8 cellular contexts compared by ENCODE assay signal in genomic region chrX:1391370-1391706, GRCh38. TPM values are rescaled to one million over a fixed set of nuclear protein-coding genes. Genes with fewer than 3 reads are reported as not detected.
DNase-seq lines count a peak whose midpoint lies in the region; ATAC-seq, FAIRE-seq and TF ChIP-seq lines count a peak whose summit lies in the region.

No MANE protein-coding gene starts in this region.

- H3K4me2 ChIP-seq in IMR-90 (ENCODE audit: low read depth, low read length), result peak overlapping the region; percentile 82

- no peak overlapping the region for H2BK15ac ChIP-seq in IMR-90 (ENCODE audit: low read depth, low read length)

- peaks cover 42% of the 10 kb centered on the region for H3K36me3 ChIP-seq in IMR-90 (ENCODE audit: control insufficient read depth, insufficient read depth, low read length)
- peaks cover 66% of the 10 kb centered on the region for H3K36me3 ChIP-seq in mesodermal cell (ENCODE audit: control insufficient read depth, insufficient read depth, low read length)
- H3K36me3 ChIP-seq in urinary bladder (ENCODE audit: insufficient read depth), result peaks cover 9% of the 10 kb centered on the region

- H3K18ac ChIP-seq in IMR-90 (ENCODE audit: low read depth, low read length), result no peak overlapping the region

- CTCF ChIA-PET in IMR-90 (lab: Yijun Ruan, JAX), result no interaction called here

- TF ChIP-seq POLR2A in GM12891 (IDR thresholded peaks at IDR 0.05; ENCODE audit: low read depth, low read length), result no peak
- TF ChIP-seq POLR2A in IMR-90 (IDR thresholded peaks at IDR 0.05; ENCODE audit: low read depth, low read length), result no peak

- no peak for TF ChIP-seq RAD21 in IMR-90 (IDR thresholded peaks at IDR 0.05; ENCODE audit: low read length)

- H3K79me1 ChIP-seq in IMR-90 (ENCODE audit: low read depth in 1 of 2, low read length in 2 of 2), result peaks cover 9 to 53% of the 10 kb centered on the region in 2 experiments; a peak in 3 of 4 replicates

- H3K9me1 ChIP-seq in IMR-90 (ENCODE audit: insufficient read depth, low read length), result peaks cover 6% of the 10 kb centered on the region; the same call in 1 of the 2 replicates

- peak; percentile 93 for DNase-seq in GM12891 (ENCODE audit: insufficient read length, low spot score)
- DNase-seq in IMR-90, result no peak
- DNase-seq in cerebellar cortex (ENCODE audit: low spot score), result peak; percentile 82
- DNase-seq in NK-92 (lab: John Stamatoyannopoulos, UW; ENCODE audit: unreplicated experiment), result no peak
- DNase-seq in inferior parietal cortex (ENCODE audit: extremely low spot score), result no peak
- no peak for DNase-seq in RKO (ENCODE audit: low spot score)

- H3K23ac ChIP-seq in IMR-90 (ENCODE audit: low read depth, low read length), result 0 out of 2 replicates have a peak overlapping the region, but pooled peaks have one; percentile 56

- no TSS peak for BruUV-seq in IMR-90 (replicated peaks; lab: Mats Ljungman, UMichigan)

- H3K9me3 ChIP-seq in IMR-90 (ENCODE audit: control insufficient read depth, insufficient read depth, low read length) (no peaks in the 10 kb centered on the region), mesodermal cell (ENCODE audit: control insufficient read depth, low read length) (no peaks in the 10 kb centered on the region)

- peak overlapping the region; percentile 67 for H3K27ac ChIP-seq in IMR-90 (ENCODE audit: insufficient read depth, low read length)
- peak overlapping the region; percentile 99 for H3K27ac ChIP-seq in mesodermal cell (ENCODE audit: low read depth, low read length, severe bottlenecking)
- H3K27ac ChIP-seq in urinary bladder (ENCODE audit: low read depth), result no peak overlapping the region

- peak overlapping the region; percentile 100 for H2AK9ac ChIP-seq in IMR-90 (replicated peaks; ENCODE audit: low read depth, low read length, poor library complexity)

- H3K56ac ChIP-seq in IMR-90 (ENCODE audit: extremely low read depth, insufficient read depth, low read length), result peak overlapping the region; percentile 22; the same call in 1 of the 2 replicates

- peak overlapping the region in 1 of 2 experiments; percentile 45; a peak in 3 of 4 replicates for H4K8ac ChIP-seq in IMR-90 (ENCODE audit: low read depth in 2 of 2, low read length in 2 of 2)

- H4K20me1 ChIP-seq in IMR-90 (ENCODE audit: insufficient read depth, low read length), result peaks cover 55% of the 10 kb centered on the region

- 0 out of 2 replicates have a peak overlapping the region, but pooled peaks have one; percentile 60 for H2AK5ac ChIP-seq in IMR-90 (ENCODE audit: low read depth, low read length)

- intact Hi-C loops in IMR-90 (cut with micrococcal nuclease), result loop anchor here (10.0 kb wide), 1 partner anchor 53 kb away; no protein-coding TSS in a partner anchor

- H3K27me3 ChIP-seq in IMR-90 (ENCODE audit: control insufficient read depth, insufficient read depth, low read length), result no peaks in the 10 kb centered on the region

- peak overlapping the region; percentile 94 for H3K4me3 ChIP-seq in IMR-90 (ENCODE audit: insufficient read depth, low read depth, low read length)
- peak overlapping the region; percentile 99 for H3K4me3 ChIP-seq in mesodermal cell (ENCODE audit: extremely low read depth, insufficient read depth, low read length, poor library complexity, severe bottlenecking)
- peak overlapping the region; percentile 86 for H3K4me3 ChIP-seq in urinary bladder (ENCODE audit: low read depth, low read length)

- H3K4me1 ChIP-seq in IMR-90 (ENCODE audit: control insufficient read depth, insufficient read depth, low read length), result no peaks in the 10 kb centered on the region; the same call in 1 of the 2 replicates
- H3K4me1 ChIP-seq in mesodermal cell (ENCODE audit: control insufficient read depth, insufficient read depth, low read length, poor library complexity, severe bottlenecking), result peaks cover 36% of the 10 kb centered on the region
- no peaks in the 10 kb centered on the region for H3K4me1 ChIP-seq in urinary bladder (ENCODE audit: insufficient read depth)

- POLR2A ChIA-PET in IMR-90 (lab: Charles Lee; ENCODE audit: unreplicated experiment), result no interaction called here

- H2BK120ac ChIP-seq in IMR-90 (ENCODE audit: low read depth, low read length), result no peak overlapping the region

- in situ Hi-C loops in IMR-90 (cut with MboI; ENCODE audit: low sequenced_read_pairs), result no loop called here

- WGBS in IMR-90 (ENCODE audit: extremely low coverage in 2 of 2, insufficient read length in 1 of 2), 2 experiments, result 0% methylated on average over 17 of the region's 19 CpGs; no CpG with 5 or more reads in 1 of the 2 experiments
- 0% methylated on average over 18 to 19 of the region's 19 CpGs for WGBS in mesodermal cell (ENCODE audit: insufficient coverage in 2 of 2), 2 experiments
- WGBS in urinary bladder, result under 1% methylated on average over 19 of the region's 19 CpGs

- H3K14ac ChIP-seq in IMR-90 (replicated peaks; ENCODE audit: low read depth, low read length), result peak overlapping the region; percentile 84; the same call in 1 of the 2 replicates

- H3K4ac ChIP-seq in IMR-90 (ENCODE audit: low read depth, low read length), result peak overlapping the region; percentile 79

- H2BK20ac ChIP-seq in IMR-90 (ENCODE audit: low read depth, low read length), result no peak overlapping the region

- H2BK5ac ChIP-seq in IMR-90 (ENCODE audit: low read depth, low read length, poor library complexity, severe bottlenecking), result peak overlapping the region; percentile 23

- H4K91ac ChIP-seq in IMR-90 (ENCODE audit: insufficient read depth, low read depth, low read length), result peak overlapping the region; percentile 42; the same call in 1 of the 2 replicates

- H2AFZ ChIP-seq in IMR-90 (replicated peaks; ENCODE audit: low read length, poor library complexity), result peak overlapping the region; percentile 95

- no peak for TF ChIP-seq CTCF in IMR-90 (conservative IDR thresholded peaks at IDR 0.05; ENCODE audit: low read depth, low read length)

- no peak; the same call in 1 of the 2 replicates for ATAC-seq in IMR-90 (ENCODE audit: low read depth)

- H3K9ac ChIP-seq in IMR-90 (ENCODE audit: low read depth, low read length), result peak overlapping the region; percentile 88

- no peak overlapping the region for H4K5ac ChIP-seq in IMR-90 (ENCODE audit: low read depth, low read length)

- FAIRE-seq in GM12891 (lab: Jason Lieb, UNC), result peak; percentile 100

- dilution Hi-C loops in IMR-90 (cut with HindIII; ENCODE audit: low sequenced_read_pairs, unreplicated experiment), result no loop called here

TF ChIP-seq in GM12891, 5 proteins besides CTCF, POLR2A, EP300 and RAD21:
- TF ChIP-seq SPI1 (IDR thresholded peaks at IDR 0.05; ENCODE audit: low read depth, low read length) (peak; percentile 32; the same call in 1 of the 2 replicates), TAF1 (IDR thresholded peaks at IDR 0.05; ENCODE audit: low read depth, low read length) (no peak), POU2F2 (IDR thresholded peaks at IDR 0.05; ENCODE audit: low read depth, low read length) (0 out of 2 replicates have a peak, but pooled peaks have one; percentile 29), POLR2AphosphoS5 (IDR thresholded peaks at IDR 0.05; ENCODE audit: low read depth, low read length) (no peak), PAX5 (IDR thresholded peaks at IDR 0.05; ENCODE audit: insufficient read depth, low read length, severe bottlenecking) (no peak)

TF ChIP-seq in IMR-90, 13 proteins besides CTCF, POLR2A, EP300 and RAD21 (continues in another document):
- TF ChIP-seq MAFK (IDR thresholded peaks at IDR 0.05; ENCODE audit: low read depth, low read length) (no peak), FOS (IDR thresholded peaks at IDR 0.05; ENCODE audit: low read depth, low read length) (no peak), ELK1 (IDR thresholded peaks at IDR 0.05; ENCODE audit: borderline replicate concordance, low read depth, low read length) (no peak), USF2 (IDR thresholded peaks at IDR 0.05; ENCODE audit: low read depth, low read length) (no peak), CEBPB (IDR thresholded peaks at IDR 0.05; ENCODE audit: low read depth, low read length) (no peak), NFE2L2 (IDR thresholded peaks at IDR 0.05; ENCODE audit: low read depth, low read length) (no peak), SMC3 (IDR thresholded peaks at IDR 0.05; ENCODE audit: low read depth, low read length) (no peak), BHLHE40 (IDR thresholded peaks at IDR 0.05; ENCODE audit: low read depth, low read length) (no peak), RFX5 (IDR thresholded peaks at IDR 0.05; ENCODE audit: low read depth, low read length) (no peak), CHD1 (IDR thresholded peaks at IDR 0.05; ENCODE audit: low read depth, low read length) (no peak), MAZ (IDR thresholded peaks at IDR 0.05; ENCODE audit: borderline replicate concordance, low read depth, low read length) (no peak)

RNA-seq across cellular contexts. Expression of gene SLC25A6, which starts 0.6 kb away (rescaled TPM):
- polyA plus RNA-seq in GM12891 (2012; ENCODE audit: low read depth, missing spikeins), result 741 TPM
- total RNA-seq in IMR-90 (2012; rRNA removed) (166 and 264 TPM in 2 replicates), urinary bladder (125 TPM)
- polyA plus RNA-seq in IMR-90 (2012; rRNA removed) (565 and 615 TPM in 2 replicates), urinary bladder (587 TPM)
- 672 and 1,125 TPM in 2 replicates for polyA plus RNA-seq in IMR-90 (2012; cell fraction: cytosol; rRNA removed)
- polyA plus RNA-seq in IMR-90 (2012; cell fraction: nucleus; rRNA removed; ENCODE audit: low replicate concordance), result 304 and 505 TPM in 2 replicates
- polyA plus RNA-seq in mesodermal cell (2013, experiment 1 of 2), result 448 TPM
- polyA plus RNA-seq in mesodermal cell (2013, experiment 2 of 2), result 385 TPM

RNA-seq across cellular contexts. Expression of gene IL3RA, which starts 54.8 kb away (rescaled TPM):
- polyA plus RNA-seq in GM12891 (2012; ENCODE audit: low read depth, missing spikeins), result 14.9 TPM
- total RNA-seq in IMR-90 (2012; rRNA removed) (not detected in 2 replicates), urinary bladder (2.5 TPM)
- polyA plus RNA-seq in IMR-90 (2012; rRNA removed) (not detected in 2 replicates), urinary bladder (16.7 TPM)
- polyA plus RNA-seq in IMR-90 (2012; cell fraction: cytosol; rRNA removed), result not detected in 2 replicates
- not detected in 2 replicates for polyA plus RNA-seq in IMR-90 (2012; cell fraction: nucleus; rRNA removed; ENCODE audit: low replicate concordance)
- polyA plus RNA-seq in mesodermal cell (2013, experiment 1 of 2), result 3.2 TPM
- polyA plus RNA-seq in mesodermal cell (2013, experiment 2 of 2), result 1.7 TPM

Comparison
In these comparisons a context has a peak if more than half of its experiments do, and no peak if none do; other contexts are left out.
1. DNase-seq: peak in GM12891 (single experiment) and cerebellar cortex (single experiment); none in IMR-90 (single experiment), NK-92 (single experiment), inferior parietal cortex (single experiment) and RKO (single experiment).
2. Peak in every context shown above with its lines, with median percentiles within 50 percentile points of each other: H3K4me3 ChIP-seq.